17 cellular contexts compared by ENCODE assay signal in genomic region chr1:230242317-230242716, GRCh38.
"Had no signal": no experiment of that assay in that cellular context is flagged by ENCODE, and none has a peak within 500 bp of the region (broad histone marks: within the 10 kb centered on the region; RNA-seq: fewer than 3 reads in every experiment).

No MANE protein-coding gene starts in this region.

- H3K4me3 ChIP-seq: cardiac muscle cell, heart left ventricle, pancreas, right lobe of liver, upper lobe of right lung had no signal

- H3K27ac ChIP-seq: cardiac muscle cell, epithelial cell of prostate, heart left ventricle, pancreas, right lobe of liver, upper lobe of right lung, VCaP had no signal

- H3K9me3 ChIP-seq: pancreas, right lobe of liver, upper lobe of right lung had no signal

- ATAC-seq: heart left ventricle; naive thymus-derived CD8-positive, alpha-beta T cell; upper lobe of right lung had no signal

- H3K4me1 ChIP-seq: pancreas, right lobe of liver, upper lobe of right lung had no signal

- DNase-seq: activated CD4-positive, alpha-beta T cell treated with anti-CD3 and anti-CD28 coated beads, Interleukin-2, amount 50 U/mL, for 4 hours; activated CD4-positive, CD25-positive, alpha-beta regulatory T cell treated with anti-CD3 and anti-CD28 coated beads, Interleukin-2, amount 50 U/mL, for 72 hours; activated naive CD4-positive, alpha-beta T cell treated with anti-CD3 and anti-CD28 coated beads, Interleukin-2, amount 10 ng/mL, durations not matched to agents 7 days and 5 days; amniotic stem cell; heart left ventricle; kidney glomerular epithelial cell; naive thymus-derived CD8-positive, alpha-beta T cell; pancreas; right lobe of liver; small intestine; stimulated activated CD4-positive, alpha-beta T cell treated with anti-CD3 and anti-CD28 coated beads, Interleukin-4, amount 100 ng/mL, for 1 hour; SW 1271; T-helper 2 cell; upper lobe of right lung had no signal

- H3K36me3 ChIP-seq: cardiac muscle cell had no signal

- H3K27me3 ChIP-seq: cardiac muscle cell, heart left ventricle, pancreas, right lobe of liver, upper lobe of right lung had no signal
